Comparison of ENCODE assay signal across 8 cellular contexts in genomic region chrX:53435997-53436396, GRCh38. TPM values are rescaled to one million over a fixed set of nuclear protein-coding genes. Genes with fewer than 3 reads are reported as not detected.
A peak's percentile ranks its signal among the peaks of the same experiment; 100 is the strongest.
DNase-seq lines count a peak whose midpoint lies in the region; ATAC-seq and TF ChIP-seq lines count a peak whose summit lies in the region.

No MANE protein-coding gene starts in this region.

- peaks cover 38% of the 10 kb centered on the region for H3K4me1 Mint-ChIP-seq in T-helper 2 cell treated with Interferon-gamma antibody and Interleukin-4, amounts not matched to agents 5 μg/mL and 100 μg/mL, for 36 hours (ENCODE audit: low read depth)

- H3K36me3 Mint-ChIP-seq in T-helper 2 cell treated with Interferon-gamma antibody and Interleukin-4, amounts not matched to agents 5 μg/mL and 100 μg/mL, for 36 hours (ENCODE audit: low read depth) = peaks cover 6% of the 10 kb centered on the region

- peak; percentile 56 to 78 (median 75) for TF ChIP-seq CTCF in ascending aorta (IDR thresholded peaks at IDR 0.05)

- intact Hi-C loops in ascending aorta (cut with DNase I) = loop anchor here (2.0 to 5.0 kb wide), 2 partner anchors 123 to 209 kb away; partner anchors contain the start of gene KDM5C

- ATAC-seq in HG02678 (IDR thresholded peaks at IDR 0.05; ENCODE audit: unreplicated experiment) = peak; percentile 60

- H3K36me3 ChIP-seq in ascending aorta = peaks cover under 1 to 11% of the 10 kb centered on the region in 2 donors

- H3K4me3 Mint-ChIP-seq in T-helper 2 cell treated with Interferon-gamma antibody and Interleukin-4, amounts not matched to agents 5 μg/mL and 100 μg/mL, for 36 hours = no peak overlapping the region

- H3K27ac Mint-ChIP-seq in T-helper 2 cell treated with Interferon-gamma antibody and Interleukin-4, amounts not matched to agents 5 μg/mL and 100 μg/mL, for 36 hours = no peak overlapping the region

- H3K9me3 Mint-ChIP-seq in T-helper 2 cell treated with Interferon-gamma antibody and Interleukin-4, amounts not matched to agents 5 μg/mL and 100 μg/mL, for 36 hours = no peaks in the 10 kb centered on the region

- no peaks in the 10 kb centered on the region for H3K9me3 ChIP-seq in ascending aorta

- peaks cover 0 to 2% of the 10 kb centered on the region in 2 donors for H3K4me1 ChIP-seq in ascending aorta

- H3K27me3 ChIP-seq in ascending aorta = no peaks in the 10 kb centered on the region

- DNase-seq in DMS153 treated with DMSO at 0.1 percent for 48 hours (lab: John Stamatoyannopoulos, UW; ENCODE audit: unreplicated experiment) (peak; percentile 17), DMS153 (lab: John Stamatoyannopoulos, UW) (no peak), NCI-H146 (lab: John Stamatoyannopoulos, UW) (peak; percentile 71), ascending aorta (ENCODE audit: low spot score in 2 of 2) (peak in 1 of 2 donors; percentile 81), iPS-NIHi11 (ENCODE audit: low spot score) (peak; percentile 51)
- DNase-seq in T-helper 2 cell treated with Interferon-gamma antibody and Interleukin-4, amounts not matched to agents 5 μg/mL and 100 μg/mL, for 36 hours (ENCODE audit: low spot score) = peak; percentile 43
- DNase-seq in stimulated activated CD4-positive, alpha-beta T cell treated with anti-CD3 and anti-CD28 coated beads, Interleukin-1b, Interleukin-23, amount 100 ng/mL, for 48 hours = peak; percentile 61

- no peaks in the 10 kb centered on the region for H3K27me3 Mint-ChIP-seq in T-helper 2 cell treated with Interferon-gamma antibody and Interleukin-4, amounts not matched to agents 5 μg/mL and 100 μg/mL, for 36 hours (ENCODE audit: low read depth)

- H3K27ac ChIP-seq in ascending aorta = no peak overlapping the region

- H3K4me3 ChIP-seq in ascending aorta = no peak overlapping the region

RNA-seq across cellular contexts. Expression of gene HSD17B10, which starts 1.8 kb away (rescaled TPM):
- 21.5 TPM for total RNA-seq in ascending aorta

RNA-seq across cellular contexts. Expression of gene RIBC1, which starts 13.3 kb away (rescaled TPM):
- not detected for total RNA-seq in ascending aorta

RNA-seq across cellular contexts. Expression of gene SMC1A, which starts 13.5 kb away (rescaled TPM):
- total RNA-seq in ascending aorta = 11.2 TPM
